1 cellular context compared by ENCODE assay signal in genomic region chr7:83793558-83793957, GRCh38.
TF ChIP-seq lines count a peak whose summit lies in the region.

No MANE protein-coding gene starts in this region.

TF ChIP-seq in WTC11, 78 proteins besides CTCF, POLR2A, EP300 and RAD21 (continued from another document):
- no peak for TF ChIP-seq ATF6 (CRISPR knock-in tag; IDR thresholded peaks at IDR 0.05)
- no peak for TF ChIP-seq ESRRA (CRISPR knock-in tag; IDR thresholded peaks at IDR 0.05; ENCODE audit: borderline replicate concordance)
- TF ChIP-seq TCF7 (CRISPR knock-in tag; IDR thresholded peaks at IDR 0.05; ENCODE audit: low read depth) = no peak
- no peak for TF ChIP-seq USF1 (CRISPR knock-in tag; IDR thresholded peaks at IDR 0.05)
- no peak for TF ChIP-seq RELA (CRISPR knock-in tag; IDR thresholded peaks at IDR 0.05; ENCODE audit: borderline replicate concordance)
- no peak for TF ChIP-seq ATF2 (CRISPR knock-in tag; IDR thresholded peaks at IDR 0.05; ENCODE audit: borderline replicate concordance, low read depth)
- TF ChIP-seq ZNF425 (CRISPR knock-in tag; conservative IDR thresholded peaks at IDR 0.05) = no peak
- TF ChIP-seq RORB (CRISPR knock-in tag; IDR thresholded peaks at IDR 0.05) = no peak
